In the genomic region with DNA sequence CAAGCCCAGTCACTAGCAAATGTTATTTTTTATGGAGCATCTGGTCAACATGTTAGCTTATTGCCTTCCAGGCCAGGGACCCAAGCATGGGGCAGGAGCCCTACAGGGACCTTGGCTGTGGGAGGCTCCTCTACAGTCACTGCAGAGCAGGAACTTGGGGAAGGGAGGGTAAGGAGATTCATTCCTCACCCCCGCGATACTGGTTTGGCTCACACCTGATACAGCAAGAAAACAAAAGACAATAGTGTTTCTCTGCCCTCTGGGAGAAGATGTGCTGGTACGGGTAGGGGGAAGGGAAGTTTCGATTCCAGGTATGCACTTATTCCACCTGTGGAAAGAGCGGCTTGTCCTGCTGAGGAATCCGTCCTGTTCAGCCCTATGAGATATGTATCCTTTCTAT, we compare ENCODE assay signal across 27 cellular contexts.
"Had no signal": no experiment of that assay in that cellular context is flagged by ENCODE, and none has a peak within 500 bp of the region (broad histone marks: within the 10 kb centered on the region; RNA-seq: fewer than 3 reads in every experiment).

No MANE protein-coding gene starts in this region.

- H3K4me1 ChIP-seq: body of pancreas, sigmoid colon had no signal

- DNase-seq: activated B cell treated with CpG ODN at 0.5 μM for 24 hours; activated CD4-positive, alpha-beta T cell treated with anti-CD3 and anti-CD28 coated beads for 4 hours; activated CD4-positive, alpha-beta T cell treated with anti-CD3 and anti-CD28 coated beads, Interleukin-2, amount 50 U/mL, for 4 hours; activated CD8-positive, alpha-beta memory T cell treated with anti-CD3 and anti-CD28 coated beads for 24 hours; activated effector memory CD4-positive, alpha-beta T cell treated with Interleukin-2 at 50 U/mL for 16 hours; activated naive CD4-positive, alpha-beta T cell treated with Interleukin-2 at 50 U/mL for 16 hours; activated naive CD8-positive, alpha-beta T cell treated with anti-CD3 and anti-CD28 coated beads for 36 hours; adrenal gland; body of pancreas; effector CD8-positive, alpha-beta T cell; erythroblast; foreskin melanocyte; heart right ventricle; left lung; lower lobe of right lung; naive B cell; occipital lobe; psoas muscle; sigmoid colon; small intestine; stimulated activated CD4-positive, alpha-beta T cell treated with anti-CD3 and anti-CD28 coated beads, Interleukin-4, amount 100 ng/mL, for 24 hours; T-helper 1 cell; upper lobe of left lung had no signal

- H2AFZ ChIP-seq: parathyroid adenoma had no signal

- H3K9me3 ChIP-seq: adrenal gland, body of pancreas, heart right ventricle, left lung, lower lobe of right lung, psoas muscle, sigmoid colon, thoracic aorta, upper lobe of left lung, vagina had no signal

- H3K27ac ChIP-seq: adrenal gland, body of pancreas, heart right ventricle, left lung, lower lobe of right lung, parathyroid adenoma, psoas muscle, sigmoid colon, thoracic aorta, upper lobe of left lung, vagina had no signal

- H3K79me2 ChIP-seq: parathyroid adenoma had no signal

- H3K4me3 ChIP-seq: adrenal gland, body of pancreas, heart right ventricle, left lung, lower lobe of right lung, psoas muscle, sigmoid colon, thoracic aorta, upper lobe of left lung, vagina had no signal

- H3K9ac ChIP-seq: parathyroid adenoma had no signal

- ATAC-seq: body of pancreas; heart right ventricle; left lung; lower lobe of right lung; psoas muscle; stimulated activated effector memory CD8-positive, alpha-beta T cell treated with anti-CD3 and anti-CD28 coated beads, Interleukin-12 subunit alpha, Interleukin-12 subunit beta, amount 100 ng/mL, for 72 hours had no signal

- H3K27me3 ChIP-seq: adrenal gland, body of pancreas, heart right ventricle, left lung, sigmoid colon, upper lobe of left lung, vagina had no signal

- H3K36me3 ChIP-seq: adrenal gland, heart right ventricle, left lung, lower lobe of right lung, sigmoid colon, thoracic aorta, upper lobe of left lung, vagina had no signal
